In the genomic region with DNA sequence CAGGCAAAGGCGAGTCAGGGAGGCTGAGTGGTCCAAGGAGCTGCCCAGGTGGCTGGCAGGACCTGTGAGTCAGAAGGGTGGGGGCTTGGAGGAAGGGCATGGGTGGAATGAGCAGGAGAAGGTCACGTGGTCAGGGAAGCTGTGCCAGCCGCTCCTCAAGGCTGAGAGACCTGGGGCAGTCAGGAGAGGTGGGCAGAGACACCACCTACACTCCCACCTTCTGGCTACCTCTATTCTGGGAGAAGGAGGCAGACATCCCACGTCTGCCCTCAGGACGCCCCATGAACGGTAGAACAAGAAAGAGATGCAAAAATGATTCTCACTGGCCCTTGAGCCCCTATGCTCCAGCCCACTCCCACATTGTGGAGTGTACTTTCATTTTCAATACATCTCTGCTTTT, we compare ENCODE assay signal across 16 cellular contexts.
DNase-seq lines count a peak whose midpoint lies in the region; ATAC-seq, FAIRE-seq and TF ChIP-seq lines count a peak whose summit lies in the region.
"Had no signal": no experiment of that assay in that cellular context is flagged by ENCODE, and none has a peak within 500 bp of the region (broad histone marks: within the 10 kb centered on the region; RNA-seq: fewer than 3 reads in every experiment).

No MANE protein-coding gene starts in this region.

- TF ChIP-seq POLR2A in body of pancreas (IDR thresholded peaks at IDR 0.05) = no peak

- ATAC-seq in body of pancreas = no peak

- no peak for TF ChIP-seq CTCF in HEK293 (tag by site-specific recombination; IDR thresholded peaks at IDR 0.05)
- no peak for TF ChIP-seq CTCF in body of pancreas (IDR thresholded peaks at IDR 0.05)

- FAIRE-seq in urothelium cell line (lab: Jason Lieb, UNC) = no peak
- FAIRE-seq: GM12891, RCC 7860 had no signal

- H3K4me1 ChIP-seq in HEK293 (ENCODE audit: control insufficient read depth, insufficient read depth, low read length) (peaks cover 14% of the 10 kb centered on the region), body of pancreas (peaks cover 56% of the 10 kb centered on the region), muscle layer of colon (ENCODE audit: insufficient read depth, low read length) (peaks cover 39% of the 10 kb centered on the region)

- H3K9me3 ChIP-seq in HEK293 (ENCODE audit: control insufficient read depth, insufficient read depth, low read depth, low read length) (no peaks in the 10 kb centered on the region), body of pancreas (no peaks in the 10 kb centered on the region), muscle layer of colon (ENCODE audit: low read length) (no peaks in the 10 kb centered on the region)

- DNase-seq in body of pancreas (peak in 2 of 4 donors; percentile 33 to 78), urothelium cell line (ENCODE audit: low spot score) (peak; percentile 46), NCI-H446 treated with DMSO at 0.1 percent for 48 hours (lab: John Stamatoyannopoulos, UW) (no peak), C1 segment of cervical spinal cord (lab: John Stamatoyannopoulos, UW) (no peak)
- DNase-seq in activated CD4-positive, alpha-beta T cell treated with anti-CD3 and anti-CD28 coated beads for 1 hour = no peak
- DNase-seq: DMS53, NCI-H1930, NCI-H2171, NCI-H510A, NCI-H82, SIG-M5 had no signal

- H3K27me3 ChIP-seq in body of pancreas = no peaks in the 10 kb centered on the region
- no peaks in the 10 kb centered on the region for H3K27me3 ChIP-seq in muscle layer of colon (ENCODE audit: control insufficient read depth in 1 of 2, insufficient read depth in 2 of 2, low read length in 2 of 2)

- H3K27ac ChIP-seq in HEK293 (ENCODE audit: extremely low read depth, low read depth, low read length) = no peak overlapping the region
- peak overlapping the region; percentile 86 to 97 (median 90) for H3K27ac ChIP-seq in body of pancreas
- peak overlapping the region; percentile 31 for H3K27ac ChIP-seq in muscle layer of colon (ENCODE audit: low read depth, low read length)
- H3K27ac ChIP-seq: KMS-11 had no signal

- CTCF ChIA-PET in HEK293 (lab: Yijun Ruan, JAX) = interaction anchor here (1.8 kb wide), 1 partner anchor 27 kb away, joined by 4 read pairs; no protein-coding TSS in a partner anchor

- H3K36me3 ChIP-seq in HEK293 (ENCODE audit: control insufficient read depth in 2 of 2, insufficient read depth in 1 of 2, low read length in 2 of 2) (no peaks in the 10 kb centered on the region), body of pancreas (replicated peaks in 1 of 2; ENCODE audit: insufficient read depth in 1 of 2, low read depth in 2 of 2) (no peaks in the 10 kb centered on the region), muscle layer of colon (ENCODE audit: insufficient read depth, low read length) (no peaks in the 10 kb centered on the region)

- POLR2A ChIA-PET in HEK293 (lab: Yijun Ruan, JAX) = no interaction called here

- WGBS in body of pancreas, 2 donors = 88 to 92% methylated on average over 6 of the region's 6 CpGs

- H3K9ac ChIP-seq in muscle layer of colon (ENCODE audit: low read length) = no peak overlapping the region
- H3K9ac ChIP-seq: KMS-11 had no signal

- H3K4me3 ChIP-seq in HEK293 (ENCODE audit: low read depth, low read length) = no peak overlapping the region
- H3K4me3 ChIP-seq in body of pancreas = no peak overlapping the region
- no peak overlapping the region for H3K4me3 ChIP-seq in muscle layer of colon (ENCODE audit: low read depth in 1 of 2, low read length in 2 of 2)

- intact Hi-C loops in body of pancreas (cut with DNase I) = no loop called here

TF ChIP-seq in HEK293, 187 proteins besides CTCF, POLR2A, EP300 and RAD21:
- peak; percentile 97 for TF ChIP-seq ZFHX2 (tag by site-specific recombination; conservative IDR thresholded peaks at IDR 0.05)
- TF ChIP-seq KLF17 (tag by site-specific recombination; IDR thresholded peaks at IDR 0.05) = 0 out of 2 replicates have a peak, but pooled peaks have one; percentile 26
- TF ChIP-seq EGR2 (tag by site-specific recombination; IDR thresholded peaks at IDR 0.05; ENCODE audit: low read depth) = peak; percentile 97
- TF ChIP-seq, protein P1, sequence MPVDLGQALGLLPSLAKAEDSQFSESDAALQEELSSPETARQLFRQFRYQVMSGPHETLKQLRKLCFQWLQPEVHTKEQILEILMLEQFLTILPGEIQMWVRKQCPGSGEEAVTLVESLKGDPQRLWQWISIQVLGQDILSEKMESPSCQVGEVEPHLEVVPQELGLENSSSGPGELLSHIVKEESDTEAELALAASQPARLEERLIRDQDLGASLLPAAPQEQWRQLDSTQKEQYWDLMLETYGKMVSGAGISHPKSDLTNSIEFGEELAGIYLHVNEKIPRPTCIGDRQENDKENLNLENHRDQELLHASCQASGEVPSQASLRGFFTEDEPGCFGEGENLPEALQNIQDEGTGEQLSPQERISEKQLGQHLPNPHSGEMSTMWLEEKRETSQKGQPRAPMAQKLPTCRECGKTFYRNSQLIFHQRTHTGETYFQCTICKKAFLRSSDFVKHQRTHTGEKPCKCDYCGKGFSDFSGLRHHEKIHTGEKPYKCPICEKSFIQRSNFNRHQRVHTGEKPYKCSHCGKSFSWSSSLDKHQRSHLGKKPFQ (tag by site-specific recombination; IDR thresholded peaks at IDR 0.05) = no peak
- TF ChIP-seq ZNF266 (tag by site-specific recombination; IDR thresholded peaks at IDR 0.05; ENCODE audit: low read depth) = 0 out of 2 replicates have a peak, but pooled peaks have one; percentile 39
- TF ChIP-seq ZNF610 (tag by site-specific recombination; IDR thresholded peaks at IDR 0.05; ENCODE audit: borderline replicate concordance) = 0 out of 2 replicates have a peak, but pooled peaks have one; percentile 63
- TF ChIP-seq ZNF138 (tag by site-specific recombination; IDR thresholded peaks at IDR 0.05; ENCODE audit: borderline replicate concordance) = no peak
